1 cellular context compared by ENCODE assay signal in genomic region chr1:40877681-40878080, GRCh38.
TF ChIP-seq lines count a peak whose summit lies in the region.

No MANE protein-coding gene starts in this region.

TF ChIP-seq in IMR-90, 13 proteins besides CTCF, POLR2A, EP300 and RAD21 (continued from another document):
- TF ChIP-seq USF2 (IDR thresholded peaks at IDR 0.05; ENCODE audit: low read depth, low read length) (peak; percentile 81), NFE2L2 (IDR thresholded peaks at IDR 0.05; ENCODE audit: low read depth, low read length) (no peak), RCOR1 (IDR thresholded peaks at IDR 0.05; ENCODE audit: insufficient replicate concordance, low read length) (no peak)
